1 cellular context compared by ENCODE assay signal in the genomic region with DNA sequence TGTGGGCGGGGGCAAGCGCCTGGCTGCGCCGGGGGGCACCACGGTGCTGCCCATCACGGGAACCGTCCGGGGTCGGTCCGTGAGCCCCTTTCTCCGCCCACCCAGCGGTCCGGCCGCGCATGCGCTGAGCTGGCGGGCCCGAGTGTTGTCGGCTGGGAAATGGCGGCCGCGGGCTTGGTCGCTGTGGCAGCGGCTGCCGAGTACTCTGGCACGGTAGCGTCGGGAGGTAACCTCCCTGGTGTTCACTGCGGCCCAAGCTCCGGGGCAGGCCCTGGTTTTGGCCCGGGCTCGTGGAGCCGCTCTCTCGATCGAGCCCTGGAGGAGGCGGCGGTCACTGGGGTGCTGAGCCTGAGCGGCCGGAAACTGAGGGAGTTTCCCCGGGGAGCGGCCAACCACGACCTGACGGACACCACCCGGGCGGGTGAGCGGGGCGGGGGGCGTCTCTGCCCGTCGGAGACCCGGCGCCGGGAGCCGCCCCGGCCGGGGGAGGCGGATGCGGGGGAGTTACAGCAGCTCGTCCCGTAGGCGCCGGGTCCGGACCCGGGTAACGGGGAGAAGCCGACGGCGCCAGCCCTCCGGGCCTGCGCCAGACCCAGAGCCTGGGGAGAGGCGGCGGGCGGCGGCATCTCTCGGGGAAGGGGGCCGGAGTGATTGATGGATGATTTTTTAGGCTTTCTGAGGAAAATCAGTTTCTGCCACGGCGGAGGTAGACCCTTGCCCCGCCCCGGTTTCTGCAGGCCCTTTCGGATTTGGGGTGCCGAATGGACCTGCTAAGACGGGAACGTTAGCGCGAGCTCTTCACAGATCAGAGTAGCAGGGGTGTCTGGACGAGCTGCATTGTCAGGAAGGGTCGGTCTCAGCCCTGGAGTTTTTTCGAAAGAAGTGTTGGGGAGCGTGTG.
TF ChIP-seq lines count a peak whose summit lies in the region.

LRCH3 (plus strand) TSS at position 135 of the 899 bp plus-strand sequence; CDS start at position 160, 25 bp downstream.

TF ChIP-seq in K562, 482 proteins besides CTCF, POLR2A, EP300 and RAD21 (continued from another document and continues in another):
- TF ChIP-seq RBM17 (IDR thresholded peaks at IDR 0.05; ENCODE audit: borderline replicate concordance, low read depth, low read length) = no peak
- TF ChIP-seq FUS (optimal IDR thresholded peaks at IDR 0.05; ENCODE audit: low read depth, low read length) = peak; percentile 76
- peak; percentile 74 for TF ChIP-seq SMAD4 (CRISPR knock-in tag; conservative IDR thresholded peaks at IDR 0.05)
- TF ChIP-seq ZBTB7A (IDR thresholded peaks at IDR 0.05; ENCODE audit: borderline replicate concordance, control insufficient read depth, low read depth, low read length) = peak; percentile 93
- peak in 1 of 2 experiments; percentile 90; a peak in 3 of 4 replicates for TF ChIP-seq NONO (IDR thresholded peaks at IDR 0.05; ENCODE audit: low read depth in 2 of 2, low read length in 1 of 2)
- no peak for TF ChIP-seq WHSC1 (IDR thresholded peaks at IDR 0.05; ENCODE audit: low read length)
- TF ChIP-seq FOXP1 (CRISPR knock-in tag; IDR thresholded peaks at IDR 0.05) = peak; percentile 82; the same call in 1 of the 2 replicates
- TF ChIP-seq KDM5B (IDR thresholded peaks at IDR 0.05; ENCODE audit: insufficient replicate concordance, low read depth, low read length) = peak; percentile 97
- no peak for TF ChIP-seq EHMT2 (IDR thresholded peaks at IDR 0.05)
- TF ChIP-seq SNAPC5 (CRISPR knock-in tag; IDR thresholded peaks at IDR 0.05) = no peak
- peak; percentile 87; the same call in 1 of the 2 replicates for TF ChIP-seq RB1 (IDR thresholded peaks at IDR 0.05; ENCODE audit: low read depth)
- peak in 1 of 2 experiments; percentile 64; a peak in 1 of 4 replicates for TF ChIP-seq KDM4B (IDR thresholded peaks at IDR 0.05; ENCODE audit: borderline replicate concordance in 2 of 2, low read depth in 1 of 2)
- peak; percentile 66 for TF ChIP-seq NFIC (IDR thresholded peaks at IDR 0.05)
- TF ChIP-seq ZFX (CRISPR knock-in tag; IDR thresholded peaks at IDR 0.05) = peak; percentile 98
- no peak for TF ChIP-seq BRCA1 (IDR thresholded peaks at IDR 0.05)
- no peak for TF ChIP-seq BRCA1 (CRISPR knock-in tag; IDR thresholded peaks at IDR 0.05)
- no peak for TF ChIP-seq TFAM (CRISPR knock-in tag; conservative IDR thresholded peaks at IDR 0.05)
- TF ChIP-seq FOXK1 (CRISPR knock-in tag; IDR thresholded peaks at IDR 0.05; ENCODE audit: borderline replicate concordance) = 0 out of 2 replicates have a peak, but pooled peaks have one; percentile 81
- no peak for TF ChIP-seq HMG20B (CRISPR knock-in tag; IDR thresholded peaks at IDR 0.05)
- no peak for TF ChIP-seq ZKSCAN3 (CRISPR knock-in tag; IDR thresholded peaks at IDR 0.05)
- peak; percentile 97 for TF ChIP-seq TAF7 (tag; IDR thresholded peaks at IDR 0.05)
- TF ChIP-seq CREB1 (IDR thresholded peaks at IDR 0.05) = 0 out of 2 replicates have a peak, but pooled peaks have one; percentile 15
- TF ChIP-seq CREB1 (CRISPR knock-in tag; IDR thresholded peaks at IDR 0.05) = no peak; the same call in 1 of the 2 replicates
- TF ChIP-seq POLR2H (tag; IDR thresholded peaks at IDR 0.05; ENCODE audit: low read depth) = peak; percentile 75
- no peak for TF ChIP-seq MAFK (IDR thresholded peaks at IDR 0.05; ENCODE audit: low read length)
- TF ChIP-seq POLR2G (IDR thresholded peaks at IDR 0.05; ENCODE audit: low read depth, low read length) = peak; percentile 100
- TF ChIP-seq ZFP30 (CRISPR knock-in tag; IDR thresholded peaks at IDR 0.05; ENCODE audit: borderline replicate concordance) = no peak
- TF ChIP-seq RNF2 (IDR thresholded peaks at IDR 0.05) = 0 out of 2 replicates have a peak, but pooled peaks have one; percentile 28
- TF ChIP-seq SMARCA5 (IDR thresholded peaks at IDR 0.05) = no peak
- peak in 1 of 2 experiments; percentile 68; a peak in 2 of 4 replicates for TF ChIP-seq SRF (CRISPR knock-in tag; IDR thresholded peaks at IDR 0.05)
- no peak for TF ChIP-seq HNRNPK (IDR thresholded peaks at IDR 0.05; ENCODE audit: low read depth, low read length, poor library complexity, severe bottlenecking)
- peak; percentile 91 to 98 (median 95) for TF ChIP-seq YY1 (IDR thresholded peaks at IDR 0.05; ENCODE audit: borderline replicate concordance in 1 of 3, control insufficient read depth in 1 of 3, extremely low read depth in 1 of 3, insufficient read depth in 3 of 3, insufficient read length in 1 of 3, insufficient replicate concordance in 2 of 3, low read depth in 1 of 3, low read length in 2 of 3)
- no peak for TF ChIP-seq PTRF (tag; IDR thresholded peaks at IDR 0.05)
- TF ChIP-seq ZBTB9 (CRISPR knock-in tag; IDR thresholded peaks at IDR 0.05) = peak; percentile 70; the same call in 1 of the 2 replicates
- TF ChIP-seq HDAC2 (IDR thresholded peaks at IDR 0.05) = no peak
- no peak for TF ChIP-seq ZNF583 (CRISPR knock-in tag; IDR thresholded peaks at IDR 0.05)
- no peak for TF ChIP-seq OTX1 (CRISPR knock-in tag; IDR thresholded peaks at IDR 0.05)
- no peak for TF ChIP-seq DDX20 (tag; IDR thresholded peaks at IDR 0.05; ENCODE audit: low read depth)
- TF ChIP-seq TAF1 (IDR thresholded peaks at IDR 0.05; ENCODE audit: control insufficient read depth, extremely low read depth, insufficient read depth, low read length, severe bottlenecking) = peak; percentile 92
- TF ChIP-seq GTF2F1 (IDR thresholded peaks at IDR 0.05; ENCODE audit: low read depth, low read length) = peak; percentile 65; the same call in 1 of the 2 replicates
- no peak for TF ChIP-seq FOXJ3 (CRISPR knock-in tag; IDR thresholded peaks at IDR 0.05)
- no peak for TF ChIP-seq ADNP (tag; IDR thresholded peaks at IDR 0.05)
- TF ChIP-seq CREM (IDR thresholded peaks at IDR 0.05; ENCODE audit: low read depth) = peak; percentile 62
- TF ChIP-seq KAT8 (IDR thresholded peaks at IDR 0.05; ENCODE audit: low read depth) = no peak
- TF ChIP-seq SFPQ (IDR thresholded peaks at IDR 0.05; ENCODE audit: low read depth, low read length) = no peak
- TF ChIP-seq HMGN3 (IDR thresholded peaks at IDR 0.05; ENCODE audit: borderline replicate concordance, extremely low read depth, insufficient read length, low read depth, low read length) = peak; percentile 64
- TF ChIP-seq, protein P1, sequence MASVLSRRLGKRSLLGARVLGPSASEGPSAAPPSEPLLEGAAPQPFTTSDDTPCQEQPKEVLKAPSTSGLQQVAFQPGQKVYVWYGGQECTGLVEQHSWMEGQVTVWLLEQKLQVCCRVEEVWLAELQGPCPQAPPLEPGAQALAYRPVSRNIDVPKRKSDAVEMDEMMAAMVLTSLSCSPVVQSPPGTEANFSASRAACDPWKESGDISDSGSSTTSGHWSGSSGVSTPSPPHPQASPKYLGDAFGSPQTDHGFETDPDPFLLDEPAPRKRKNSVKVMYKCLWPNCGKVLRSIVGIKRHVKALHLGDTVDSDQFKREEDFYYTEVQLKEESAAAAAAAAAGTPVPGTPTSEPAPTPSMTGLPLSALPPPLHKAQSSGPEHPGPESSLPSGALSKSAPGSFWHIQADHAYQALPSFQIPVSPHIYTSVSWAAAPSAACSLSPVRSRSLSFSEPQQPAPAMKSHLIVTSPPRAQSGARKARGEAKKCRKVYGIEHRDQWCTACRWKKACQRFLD (CRISPR knock-in tag; IDR thresholded peaks at IDR 0.05) = no peak
- TF ChIP-seq ESRRA (IDR thresholded peaks at IDR 0.05; ENCODE audit: borderline replicate concordance, low read depth) = 0 out of 2 replicates have a peak, but pooled peaks have one; percentile 29
- no peak for TF ChIP-seq ZZZ3 (IDR thresholded peaks at IDR 0.05)
- TF ChIP-seq DEAF1 (CRISPR knock-in tag; IDR thresholded peaks at IDR 0.05) = 0 out of 2 replicates have a peak, but pooled peaks have one; percentile 24
- TF ChIP-seq ZNF133 (CRISPR knock-in tag; IDR thresholded peaks at IDR 0.05) = no peak
- no peak for TF ChIP-seq SIX5 (IDR thresholded peaks at IDR 0.05; ENCODE audit: borderline replicate concordance in 1 of 2, insufficient read depth in 1 of 2, low read depth in 1 of 2, low read length in 2 of 2)
- TF ChIP-seq ZBTB2 (IDR thresholded peaks at IDR 0.05) = peak; percentile 93
- TF ChIP-seq SP1 (CRISPR knock-in tag; IDR thresholded peaks at IDR 0.05) = peak; percentile 47; the same call in 1 of the 2 replicates
- TF ChIP-seq NR0B1 (IDR thresholded peaks at IDR 0.05; ENCODE audit: partially characterized antibody) = no peak
- peak; percentile 93 for TF ChIP-seq TBP (optimal IDR thresholded peaks at IDR 0.05; ENCODE audit: low read depth, low read length)
- TF ChIP-seq NCOA1 (IDR thresholded peaks at IDR 0.05; ENCODE audit: low read depth) = no peak
- TF ChIP-seq HIVEP1 (CRISPR knock-in tag; IDR thresholded peaks at IDR 0.05) = no peak
- TF ChIP-seq HCFC1 (IDR thresholded peaks at IDR 0.05; ENCODE audit: low read depth, low read length) = peak; percentile 39
- TF ChIP-seq JUN (IDR thresholded peaks at IDR 0.05; ENCODE audit: borderline replicate concordance, low read depth, low read length) = no peak
- TF ChIP-seq JUN (CRISPR knock-in tag; IDR thresholded peaks at IDR 0.05; ENCODE audit: borderline replicate concordance) = 0 out of 2 replicates have a peak, but pooled peaks have one; percentile 73
- peak; percentile 79; the same call in 1 of the 2 replicates for TF ChIP-seq POLR2AphosphoS5 (IDR thresholded peaks at IDR 0.05; ENCODE audit: control insufficient read depth, insufficient read depth, low read depth, low read length)
- no peak for TF ChIP-seq SMAD2 (IDR thresholded peaks at IDR 0.05; ENCODE audit: low read depth, low read length)
- TF ChIP-seq MTF1 (CRISPR knock-in tag; IDR thresholded peaks at IDR 0.05; ENCODE audit: borderline replicate concordance) = no peak
